Comparison of ENCODE assay signal across 22 cellular contexts in the genomic region with DNA sequence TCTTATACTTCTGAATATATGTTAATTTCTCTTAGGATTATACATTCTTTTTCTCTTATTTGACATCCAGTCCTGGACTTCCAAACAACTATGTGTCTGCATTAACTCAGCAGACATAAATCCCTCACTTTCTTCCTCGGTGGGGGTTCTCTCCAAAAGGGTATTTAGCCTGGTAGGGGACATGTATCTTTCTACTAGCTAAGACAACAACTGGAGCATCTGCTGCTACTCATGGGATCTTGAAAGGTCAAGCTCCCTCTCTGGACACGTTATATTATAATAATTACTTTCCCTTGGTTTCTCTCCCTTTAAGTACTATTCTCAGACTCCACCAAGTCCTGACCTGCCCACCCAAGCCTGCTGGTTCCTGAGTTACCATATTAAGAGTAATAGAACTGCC.
DNase-seq lines count a peak whose midpoint lies in the region; TF ChIP-seq lines count a peak whose summit lies in the region.
"Had no signal": no experiment of that assay in that cellular context is flagged by ENCODE, and none has a peak within 500 bp of the region (broad histone marks: within the 10 kb centered on the region; RNA-seq: fewer than 3 reads in every experiment).

No MANE protein-coding gene starts in this region.

- in situ Hi-C loops in GM23248 (cut with MboI) = no loop called here

- H3F3A ChIP-seq in PC-9 (ENCODE audit: insufficient read depth, low read depth) (no peaks in the 10 kb centered on the region), GM23248 (ENCODE audit: insufficient read depth) (no peaks in the 10 kb centered on the region)

- no peaks in the 10 kb centered on the region for H3K9me2 ChIP-seq in Karpas-422 (replicated peaks; ENCODE audit: insufficient read depth, low read length)
- no peaks in the 10 kb centered on the region for H3K9me2 ChIP-seq in PC-9 (ENCODE audit: insufficient read depth)
- H3K9me2 ChIP-seq in GM23248 (ENCODE audit: insufficient read depth) = no peaks in the 10 kb centered on the region

- H3K9ac ChIP-seq in Karpas-422 (ENCODE audit: low read length) = no peak overlapping the region
- H3K9ac ChIP-seq in GM23248 = no peak overlapping the region
- H3K9ac ChIP-seq: BLaER1 treated with 17β-estradiol and CSF1 and Interleukin-3, amounts not matched to agents 10 nM and 100 nM had no signal

- no peak for TF ChIP-seq CTCF in PC-9 (conservative IDR thresholded peaks at IDR 0.05)

- no peaks in the 10 kb centered on the region for H3K79me2 ChIP-seq in Karpas-422 (ENCODE audit: low read length)
- no peaks in the 10 kb centered on the region for H3K79me2 ChIP-seq in PC-9 (ENCODE audit: low read depth)
- no peaks in the 10 kb centered on the region for H3K79me2 ChIP-seq in GM23248 (ENCODE audit: insufficient read depth)

- H3K9me3 ChIP-seq in Karpas-422 (ENCODE audit: low read length) = no peaks in the 10 kb centered on the region
- no peaks in the 10 kb centered on the region for H3K9me3 ChIP-seq in PC-9 (ENCODE audit: insufficient read depth, low read depth)
- H3K9me3 ChIP-seq in GM23248 (ENCODE audit: low read depth) = no peaks in the 10 kb centered on the region
- H3K9me3 ChIP-seq: A549; BE2C; BLaER1 treated with 17β-estradiol and CSF1 and Interleukin-3, amounts not matched to agents 10 nM and 100 nM; HAP-1 had no signal

- H3K27me3 ChIP-seq in Karpas-422 (ENCODE audit: low read length) (no peaks in the 10 kb centered on the region), PC-9 (ENCODE audit: insufficient read depth, low read depth) (no peaks in the 10 kb centered on the region), GM23248 (replicated peaks; ENCODE audit: insufficient read depth) (no peaks in the 10 kb centered on the region)
- H3K27me3 ChIP-seq: BE2C; BLaER1 treated with 17β-estradiol and CSF1 and Interleukin-3, amounts not matched to agents 10 nM and 100 nM had no signal

- no peak overlapping the region for H2AFZ ChIP-seq in Karpas-422 (ENCODE audit: low read length)
- H2AFZ ChIP-seq in PC-9 = no peak overlapping the region
- H2AFZ ChIP-seq in GM23248 = no peak overlapping the region

- H3K4me2 ChIP-seq in Karpas-422 (ENCODE audit: low read depth, low read length, poor library complexity, severe bottlenecking) (peak overlapping the region; percentile 77), PC-9 (no peak overlapping the region), GM23248 (ENCODE audit: unreplicated experiment) (no peak overlapping the region)
- H3K4me2 ChIP-seq: A549; BLaER1 treated with 17β-estradiol and CSF1 and Interleukin-3, amounts not matched to agents 10 nM and 100 nM had no signal

- H3K4me3 ChIP-seq in Karpas-422 (ENCODE audit: low read length) = no peak overlapping the region
- no peak overlapping the region for H3K4me3 ChIP-seq in PC-9
- no peak overlapping the region for H3K4me3 ChIP-seq in GM23248
- H3K4me3 ChIP-seq: A549; BLaER1 treated with 17β-estradiol and CSF1 and Interleukin-3, amounts not matched to agents 10 nM and 100 nM; GM12878; HAP-1 had no signal

- H3K4me1 ChIP-seq in Karpas-422 (ENCODE audit: low read length) = peaks cover 79% of the 10 kb centered on the region
- no peaks in the 10 kb centered on the region for H3K4me1 ChIP-seq in PC-9 (replicated peaks; ENCODE audit: insufficient read depth)
- no peaks in the 10 kb centered on the region for H3K4me1 ChIP-seq in GM23248 (ENCODE audit: insufficient read depth)
- H3K4me1 ChIP-seq: A549, BE2C had no signal

- DNase-seq in Karpas-422 = no peak
- DNase-seq in NCI-H2227 treated with DMSO at 0.1 percent for 48 hours (lab: John Stamatoyannopoulos, UW) = peak; percentile 58
- peak; percentile 69 for DNase-seq in brain pericyte (ENCODE audit: low read depth, low spot score)
- no peak for DNase-seq in NCI-H524 treated with DMSO at 0.1 percent for 48 hours (lab: John Stamatoyannopoulos, UW)
- no peak for DNase-seq in PC-9
- no peak for DNase-seq in GM23248
- DNase-seq: 8988T; ACHN; AML-193; BE2C; CD4-positive, alpha-beta T cell; CD8-positive, alpha-beta memory T cell; DMS 273 treated with DMSO at 0.1 percent for 48 hours; DMS79; EL; GDM1; GOT3; HFFc6 had no signal

- BruUV-seq in PC-9 (replicated peaks; lab: Mats Ljungman, UMichigan) = no TSS peak

- POLR2A ChIA-PET in PC-9 (lab: Charles Lee; ENCODE audit: unreplicated experiment) = no interaction called here

- intact Hi-C loops in PC-9 (cut with micrococcal nuclease; ENCODE audit: unreplicated experiment) = no loop called here

- no peaks in the 10 kb centered on the region; the same call in 1 of the 2 replicates for H3K36me3 ChIP-seq in Karpas-422 (ENCODE audit: insufficient read depth, low read length)
- no peaks in the 10 kb centered on the region for H3K36me3 ChIP-seq in PC-9 (ENCODE audit: low read depth)
- H3K36me3 ChIP-seq in GM23248 (ENCODE audit: low read depth) = no peaks in the 10 kb centered on the region
- H3K36me3 ChIP-seq: BE2C; BLaER1 treated with 17β-estradiol and CSF1 and Interleukin-3, amounts not matched to agents 10 nM and 100 nM; HAP-1 had no signal

- H3K27ac ChIP-seq in Karpas-422 (ENCODE audit: low read length) = peak overlapping the region; percentile 90; the same call in 1 of the 2 replicates
- no peak overlapping the region for H3K27ac ChIP-seq in PC-9
- no peak overlapping the region for H3K27ac ChIP-seq in GM23248
- H3K27ac ChIP-seq: A549; BLaER1 treated with 17β-estradiol and CSF1 and Interleukin-3, amounts not matched to agents 10 nM and 100 nM had no signal

- CTCF ChIA-PET in PC-9 (lab: Charles Lee) = no interaction called here

- H4K20me1 ChIP-seq in Karpas-422 (ENCODE audit: insufficient read depth, low read depth, low read length) (no peaks in the 10 kb centered on the region), PC-9 (ENCODE audit: insufficient read depth) (no peaks in the 10 kb centered on the region), GM23248 (ENCODE audit: insufficient read depth) (no peaks in the 10 kb centered on the region)
- H4K20me1 ChIP-seq: BLaER1 treated with 17β-estradiol and CSF1 and Interleukin-3, amounts not matched to agents 10 nM and 100 nM had no signal

- 3 to 6% methylated on average over 2 of the region's 2 CpGs for WGBS in GM23248 (ENCODE audit: low coverage in 1 of 2, low lambda C conversion rate in 2 of 2, missing lambda C conversion rate in 2 of 2), 2 experiments

Comparison
In these comparisons a context has a peak if more than half of its experiments do, and no peak if none do; other contexts are left out.
1. DNase-seq: peak in NCI-H2227 treated with DMSO at 0.1 percent for 48 hours (single experiment) and brain pericyte (single experiment); none in Karpas-422 (single experiment), NCI-H524 treated with DMSO at 0.1 percent for 48 hours (single experiment), PC-9 (0 of 2) and GM23248 (single experiment).